ENCODE assay signal across 1 cellular context in genomic region chr19:17390665-17391370, GRCh38.
TF ChIP-seq lines count a peak whose summit lies in the region.

No MANE protein-coding gene starts in this region.

TF ChIP-seq in K562, 482 proteins besides CTCF, POLR2A, EP300 and RAD21 (continued from another document and continues in another):
- TF ChIP-seq ZNF121 (CRISPR knock-in tag; conservative IDR thresholded peaks at IDR 0.05) (no peak), HOXB6 (CRISPR knock-in tag; IDR thresholded peaks at IDR 0.05; ENCODE audit: borderline replicate concordance) (no peak), ARNT (IDR thresholded peaks at IDR 0.05) (no peak), USF1 (CRISPR knock-in tag; IDR thresholded peaks at IDR 0.05) (no peak), NFXL1 (CRISPR knock-in tag; IDR thresholded peaks at IDR 0.05) (no peak), BHLHE40 (IDR thresholded peaks at IDR 0.05; ENCODE audit: low read length) (no peak), BRD4 (IDR thresholded peaks at IDR 0.05) (no peak), ZNF23 (CRISPR knock-in tag; IDR thresholded peaks at IDR 0.05) (no peak), ZSCAN29 (IDR thresholded peaks at IDR 0.05) (no peak), ATF3 (IDR thresholded peaks at IDR 0.05) (no peak), ATF3 (CRISPR knock-in tag; conservative IDR thresholded peaks at IDR 0.05) (no peak), FOXP4 (CRISPR knock-in tag; IDR thresholded peaks at IDR 0.05; ENCODE audit: borderline replicate concordance) (no peak), ETV1 (tag; conservative IDR thresholded peaks at IDR 0.05; ENCODE audit: low read depth) (no peak), ZBTB26 (CRISPR knock-in tag; IDR thresholded peaks at IDR 0.05) (0 out of 2 replicates have a peak, but pooled peaks have one; percentile 8), SAFB2 (IDR thresholded peaks at IDR 0.05; ENCODE audit: borderline replicate concordance, low read depth, low read length, severe bottlenecking) (no peak), NCOA2 (IDR thresholded peaks at IDR 0.05; ENCODE audit: partially characterized antibody in 2 of 2) (no peak), NR4A1 (CRISPR knock-in tag; IDR thresholded peaks at IDR 0.05) (no peak), NR4A1 (tag; IDR thresholded peaks at IDR 0.05) (no peak), ZNF583 (CRISPR knock-in tag; IDR thresholded peaks at IDR 0.05) (no peak), E2F3 (CRISPR knock-in tag; IDR thresholded peaks at IDR 0.05) (no peak), E2F8 (IDR thresholded peaks at IDR 0.05; ENCODE audit: low read depth, partially characterized antibody) (no peak), ZNF311 (CRISPR knock-in tag; IDR thresholded peaks at IDR 0.05) (no peak), ZMIZ1 (IDR thresholded peaks at IDR 0.05; ENCODE audit: low read depth in 2 of 2, low read length in 2 of 2) (no peak), SRSF1 (IDR thresholded peaks at IDR 0.05; ENCODE audit: low read depth, low read length) (no peak), HLTF (IDR thresholded peaks at IDR 0.05) (0 out of 2 replicates have a peak, but pooled peaks have one; percentile 30), GABPB1 (CRISPR knock-in tag; IDR thresholded peaks at IDR 0.05) (no peak), C11orf30 (IDR thresholded peaks at IDR 0.05; ENCODE audit: low read depth) (no peak), IRF9 (tag; IDR thresholded peaks at IDR 0.05) (no peak), ZC3H8 (IDR thresholded peaks at IDR 0.05) (no peak), RBM22 (IDR thresholded peaks at IDR 0.05; ENCODE audit: low read depth, low read length, poor library complexity, severe bottlenecking) (peak; percentile 31), ZNF280A (IDR thresholded peaks at IDR 0.05; ENCODE audit: low read depth, partially characterized antibody) (peak; percentile 50), SETDB1 (IDR thresholded peaks at IDR 0.05; ENCODE audit: low read length) (no peak), STAT6 (CRISPR knock-in tag; IDR thresholded peaks at IDR 0.05) (no peak), MYNN (IDR thresholded peaks at IDR 0.05) (no peak), MYNN (CRISPR knock-in tag; IDR thresholded peaks at IDR 0.05) (no peak), XRCC3 (IDR thresholded peaks at IDR 0.05) (no peak), CREBBP (IDR thresholded peaks at IDR 0.05; ENCODE audit: low read depth, low read length) (no peak), ZNF589 (CRISPR knock-in tag; IDR thresholded peaks at IDR 0.05; ENCODE audit: low read depth) (no peak), NCOR1 (IDR thresholded peaks at IDR 0.05) (no peak), RFX7 (CRISPR knock-in tag; IDR thresholded peaks at IDR 0.05) (no peak), HDAC1 (IDR thresholded peaks at IDR 0.05) (0 out of 4 replicates have a peak, but pooled peaks of 1 of the 2 experiments have one; percentile 44), FOXO4 (CRISPR knock-in tag; IDR thresholded peaks at IDR 0.05) (no peak), NBN (IDR thresholded peaks at IDR 0.05; ENCODE audit: low read depth) (0 out of 2 replicates have a peak, but pooled peaks have one; percentile 54), HMGN3 (IDR thresholded peaks at IDR 0.05; ENCODE audit: borderline replicate concordance, extremely low read depth, insufficient read length, low read depth, low read length) (peak; percentile 37), SMARCC2 (IDR thresholded peaks at IDR 0.05; ENCODE audit: low read depth) (no peak), JUNB (CRISPR knock-in tag; conservative IDR thresholded peaks at IDR 0.05) (no peak), SFPQ (IDR thresholded peaks at IDR 0.05; ENCODE audit: low read depth, low read length) (no peak)
